ENCODE assay signal across 31 cellular contexts in genomic region chr11:120089036-120090001, GRCh38. TPM values are rescaled to one million over a fixed set of nuclear protein-coding genes. Genes with fewer than 3 reads are reported as not detected.
DNase-seq lines count a peak whose midpoint lies in the region; ATAC-seq, FAIRE-seq and TF ChIP-seq lines count a peak whose summit lies in the region.
"Had no signal": no experiment of that assay in that cellular context is flagged by ENCODE, and none has a peak within 500 bp of the region (broad histone marks: within the 10 kb centered on the region; RNA-seq: fewer than 3 reads in every experiment).

No MANE protein-coding gene starts in this region.

- 45 to 63% (median 56%) methylated on average over 6 of the region's 6 CpGs for WGBS in heart left ventricle, 4 donors
- 61 to 70% methylated on average over 6 of the region's 6 CpGs for WGBS in pancreas, 2 donors
- WGBS in adrenal gland, 4 donors, result 76 to 83% (median 83%) methylated on average over 6 of the region's 6 CpGs

- TF ChIP-seq CTCF in heart left ventricle (IDR thresholded peaks at IDR 0.05) (no peak), left ventricle myocardium inferior (IDR thresholded peaks at IDR 0.05; ENCODE audit: borderline replicate concordance) (no peak), pancreas (IDR thresholded peaks at IDR 0.05) (no peak), upper lobe of right lung (IDR thresholded peaks at IDR 0.05) (no peak), adrenal gland (IDR thresholded peaks at IDR 0.05) (no peak), coronary artery (IDR thresholded peaks at IDR 0.05) (no peak)

- no peak overlapping the region for H3K4me3 ChIP-seq in heart left ventricle
- no peak overlapping the region for H3K4me3 ChIP-seq in left ventricle myocardium inferior
- H3K4me3 ChIP-seq in pancreas, result no peak overlapping the region
- H3K4me3 ChIP-seq in upper lobe of right lung, result no peak overlapping the region
- no peak overlapping the region for H3K4me3 ChIP-seq in adrenal gland
- no peak overlapping the region for H3K4me3 ChIP-seq in coronary artery

- ATAC-seq in heart left ventricle, result peak in 3 of 4 donors; percentile 61 to 70 (median 63)
- ATAC-seq in pancreas, result peak in 3 of 4 donors; percentile 40 to 55 (median 53)
- ATAC-seq in upper lobe of right lung, result no peak
- ATAC-seq: naive thymus-derived CD8-positive, alpha-beta T cell; SK-N-SH treated with all-trans-retinoic acid at 6 μM for 48 hours had no signal

- intact Hi-C loops in heart left ventricle (cut with DNase I) (no loop called here), left ventricle myocardium inferior (cut with micrococcal nuclease) (no loop called here), head of caudate nucleus (cut with DNase I) (no loop called here), pancreas (cut with DNase I) (no loop called here), upper lobe of right lung (cut with DNase I) (no loop called here), adrenal gland (cut with DNase I) (no loop called here)

- TF ChIP-seq POLR2A in heart left ventricle (IDR thresholded peaks at IDR 0.05), result no peak
- no peak for TF ChIP-seq POLR2A in adrenal gland (IDR thresholded peaks at IDR 0.05)

- DNase-seq in heart left ventricle (peak in 2 of 5 donors; percentile 40 to 63), left ventricle myocardium inferior (no peak), head of caudate nucleus (peak; percentile 25 to 88 (median 71)), pancreas (no peak), upper lobe of right lung (peak; percentile 17), adrenal gland (no peak), coronary artery (ENCODE audit: low spot score) (no peak)
- DNase-seq in activated CD4-positive, alpha-beta T cell treated with anti-CD3 and anti-CD28 coated beads for 4 hours, result no peak
- DNase-seq: activated B cell treated with CpG ODN at 0.5 μM for 24 hours; activated CD4-positive, alpha-beta memory T cell treated with anti-CD3 and anti-CD28 coated beads, Interleukin-2, amount 10 ng/mL, durations not matched to agents 7 days and 5 days; amniotic stem cell; BE2C; endodermal cell; H9; mesendoderm; MV-4-11; naive thymus-derived CD8-positive, alpha-beta T cell; NCI-H187; NCI-H226; NK-92 treated with Interleukin-12 subunit alpha and Interleukin-12 subunit beta, amount 100 ng/mL, for 24 hours; stimulated activated CD4-positive, alpha-beta T cell treated with anti-CD3 and anti-CD28 coated beads, Interleukin-4, amount 100 ng/mL, for 4 hours; T-helper 9 cell had no signal

- no peak overlapping the region for H3K27ac ChIP-seq in heart left ventricle
- H3K27ac ChIP-seq in left ventricle myocardium inferior (replicated peaks), result no peak overlapping the region
- peak overlapping the region in 2 of 4 donors; percentile 13 to 29 for H3K27ac ChIP-seq in pancreas
- no peak overlapping the region for H3K27ac ChIP-seq in upper lobe of right lung
- no peak overlapping the region for H3K27ac ChIP-seq in adrenal gland
- H3K27ac ChIP-seq in coronary artery, result no peak overlapping the region
- H3K27ac ChIP-seq: KMS-11 had no signal

- H3K36me3 ChIP-seq in heart left ventricle, result no peaks in the 10 kb centered on the region
- no peaks in the 10 kb centered on the region for H3K36me3 ChIP-seq in left ventricle myocardium inferior
- no peaks in the 10 kb centered on the region for H3K36me3 ChIP-seq in pancreas
- no peaks in the 10 kb centered on the region for H3K36me3 ChIP-seq in upper lobe of right lung
- no peaks in the 10 kb centered on the region for H3K36me3 ChIP-seq in adrenal gland (replicated peaks in 1 of 2)
- H3K36me3 ChIP-seq: BE2C had no signal

- no peak for FAIRE-seq in pancreas (lab: Jason Lieb, UNC)
- FAIRE-seq: A204.1, colon, GM18507, HTR-8/SVneo, islet of Langerhans had no signal

- peaks cover 0 to 6% (median 0%) of the 10 kb centered on the region in 12 donors for H3K4me1 ChIP-seq in heart left ventricle
- H3K4me1 ChIP-seq in left ventricle myocardium inferior, result peaks cover 9% of the 10 kb centered on the region
- peaks cover 0 to 6% (median 0%) of the 10 kb centered on the region in 3 donors for H3K4me1 ChIP-seq in pancreas
- no peaks in the 10 kb centered on the region for H3K4me1 ChIP-seq in upper lobe of right lung
- H3K4me1 ChIP-seq in adrenal gland (replicated peaks in 1 of 2), result no peaks in the 10 kb centered on the region
- H3K4me1 ChIP-seq: BE2C had no signal

- H3K9me3 ChIP-seq in heart left ventricle (no peaks in the 10 kb centered on the region), left ventricle myocardium inferior (replicated peaks) (no peaks in the 10 kb centered on the region), pancreas (no peaks in the 10 kb centered on the region), upper lobe of right lung (no peaks in the 10 kb centered on the region), adrenal gland (replicated peaks in 1 of 3) (no peaks in the 10 kb centered on the region)
- H3K9me3 ChIP-seq: BE2C had no signal

- H3K27me3 ChIP-seq in heart left ventricle (no peaks in the 10 kb centered on the region), left ventricle myocardium inferior (ENCODE audit: low read depth) (no peaks in the 10 kb centered on the region), pancreas (no peaks in the 10 kb centered on the region), upper lobe of right lung (no peaks in the 10 kb centered on the region), adrenal gland (no peaks in the 10 kb centered on the region)
- H3K27me3 ChIP-seq: BE2C had no signal

RNA-seq across cellular contexts. Expression of gene TRIM29, which starts 48.6 kb away (rescaled TPM):
- 1 to 10 TPM in 1 of 9 donors, under 1 TPM in 1, not detected in 7; 0.56 to 6.4 TPM for total RNA-seq in heart left ventricle
- polyA plus RNA-seq in heart left ventricle, result under 1 TPM in 1 of 2 donors, not detected in 1; 0.14 TPM
- not detected for total RNA-seq in left ventricle myocardium inferior
- total RNA-seq in pancreas, result 1 to 10 TPM in 1 of 6 donors, under 1 TPM in 5; 0.38 to 1.4 (median 0.61) TPM
- polyA plus RNA-seq in pancreas, result 1 to 10 TPM in 1 of 2 donors, under 1 TPM in 1; 0.42 to 1.7 TPM
- total RNA-seq in upper lobe of right lung, result 3.4 TPM
- total RNA-seq in adrenal gland, result 1 to 10 TPM in 3 of 8 donors, under 1 TPM in 2, not detected in 3; 0.24 to 4.3 (median 1.1) TPM
- 1 to 10 TPM in 2 of 3 donors, under 1 TPM in 1; 0.70 to 2.6 (median 1.2) TPM for polyA plus RNA-seq in adrenal gland
- total RNA-seq: activated B cell treated with CpG ODN at 0.5 μM for 24 hours; activated CD4-positive, alpha-beta memory T cell treated with anti-CD3 and anti-CD28 coated beads, Interleukin-2, amount 10 ng/mL, durations not matched to agents 7 days and 5 days; endodermal cell; fibroblast of lung; H9; naive thymus-derived CD8-positive, alpha-beta T cell; pulmonary artery endothelial cell had no signal
- polyA plus RNA-seq: fibroblast of lung; naive thymus-derived CD8-positive, alpha-beta T cell had no signal

Comparison
In these comparisons a context has a peak if more than half of its experiments do, and no peak if none do; other contexts are left out.
1. DNase-seq: peak in head of caudate nucleus (42 of 42) and upper lobe of right lung (single experiment); none in left ventricle myocardium inferior (single experiment), pancreas (0 of 6), adrenal gland (0 of 7), coronary artery (single experiment) and activated CD4-positive, alpha-beta T cell treated with anti-CD3 and anti-CD28 coated beads for 4 hours (0 of 2).